15 cellular contexts compared by ENCODE assay signal in the genomic region with DNA sequence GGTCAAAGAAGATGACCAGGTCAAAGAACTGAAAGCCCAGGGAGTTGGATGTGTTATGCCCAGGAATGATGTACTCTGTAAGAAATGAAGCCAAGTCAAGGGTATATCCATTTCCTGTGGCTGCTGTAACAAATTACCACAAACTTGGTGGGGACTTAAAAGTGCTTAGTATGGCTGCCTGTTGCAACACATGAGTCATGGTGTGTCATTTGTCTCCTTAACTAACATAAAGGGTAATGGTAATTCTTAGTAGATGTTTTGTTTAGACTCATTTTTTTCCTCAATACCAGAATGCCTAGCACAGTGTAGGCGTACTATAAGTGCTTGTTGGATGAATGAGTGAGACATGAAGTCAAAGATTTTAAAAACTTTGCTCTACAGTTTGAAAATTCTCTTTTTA. TPM values are rescaled to one million over a fixed set of nuclear protein-coding genes. Genes with fewer than 3 reads are reported as not detected.
DNase-seq lines count a peak whose midpoint lies in the region; ATAC-seq, FAIRE-seq and TF ChIP-seq lines count a peak whose summit lies in the region.
"Had no signal": no experiment of that assay in that cellular context is flagged by ENCODE, and none has a peak within 500 bp of the region (broad histone marks: within the 10 kb centered on the region; RNA-seq: fewer than 3 reads in every experiment).

No MANE protein-coding gene starts in this region.

- H3K4me2 ChIP-seq in endothelial cell of umbilical vein (ENCODE audit: insufficient read depth, low read length) = peak overlapping the region; percentile 36

- intact Hi-C loops in endothelial cell of umbilical vein (cut with micrococcal nuclease) = loop anchor here (1.0 kb wide), 1 partner anchor 28 kb away; no protein-coding TSS in a partner anchor
- intact Hi-C loops in gastrocnemius medialis (cut with DNase I; ENCODE audit: low total_unique reads) = no loop called here

- in situ Hi-C loops in gastrocnemius medialis (cut with MboI; ENCODE audit: low sequenced_read_pairs in 4 of 4) = no loop called here

- H3K27me3 Mint-ChIP-seq in activated T-cell treated with anti-CD3 and anti-CD28 coated beads, Interleukin-2, amount 50 U/mL, for 72 hours (ENCODE audit: low read depth) = peaks cover 61% of the 10 kb centered on the region
- peaks cover 52% of the 10 kb centered on the region for H3K27me3 Mint-ChIP-seq in activated T-cell treated with anti-CD3 and anti-CD28 coated beads, Interleukin-2, amount 50 U/mL, for 24 hours

- peaks cover 0 to 2% of the 10 kb centered on the region in 2 donors for H3K36me3 Mint-ChIP-seq in activated T-cell treated with anti-CD3 and anti-CD28 coated beads, Interleukin-2, amount 50 U/mL, for 72 hours (ENCODE audit: insufficient read depth in 2 of 2)
- no peaks in the 10 kb centered on the region for H3K36me3 Mint-ChIP-seq in activated T-cell treated with anti-CD3 and anti-CD28 coated beads, Interleukin-2, amount 50 U/mL, for 24 hours (ENCODE audit: low read depth)

- peak; percentile 92 to 95 for ATAC-seq in activated T-cell treated with anti-CD3 and anti-CD28 coated beads, Interleukin-2, amount 50 U/mL, for 72 hours (replicated peaks in 1 of 2)
- ATAC-seq in stimulated activated naive CD8-positive, alpha-beta T cell treated with anti-CD3 and anti-CD28 coated beads, Interleukin-15, Interleukin-2, amounts not matched to agents 100 U/mL and 50 U/mL, for 24 hours = peak; percentile 68
- ATAC-seq in HG02870 (IDR thresholded peaks at IDR 0.05; ENCODE audit: unreplicated experiment) (no peak), gastrocnemius medialis (no peak)
- ATAC-seq: HepG2, left cardiac atrium had no signal

- BruUV-seq in endothelial cell of umbilical vein (replicated peaks; lab: Mats Ljungman, UMichigan) = no TSS peak

- CTCF ChIA-PET in endothelial cell of umbilical vein (lab: Charles Lee) = no interaction called here

- no peaks in the 10 kb centered on the region for H4K20me1 ChIP-seq in endothelial cell of umbilical vein (replicated peaks; ENCODE audit: control insufficient read depth, extremely low read depth, insufficient read depth, low read length)

- H3K36me3 ChIP-seq in endothelial cell of umbilical vein (ENCODE audit: control insufficient read depth in 2 of 2, extremely low read depth in 1 of 2, insufficient read depth in 2 of 2, low read length in 2 of 2) (no peaks in the 10 kb centered on the region), gastrocnemius medialis (no peaks in the 10 kb centered on the region)

- TF ChIP-seq CTCF in endothelial cell of umbilical vein (IDR thresholded peaks at IDR 0.05; ENCODE audit: extremely low read depth in 1 of 2, insufficient read depth in 1 of 2, low read depth in 1 of 2, low read length in 2 of 2) = no peak
- no peak for TF ChIP-seq CTCF in gastrocnemius medialis (IDR thresholded peaks at IDR 0.05 in 4 of 5, conservative IDR thresholded peaks at IDR 0.05 in 1 of 5)

- H3K4me1 ChIP-seq in endothelial cell of umbilical vein (ENCODE audit: control insufficient read depth, extremely low read depth, insufficient read depth, low read length) (peaks cover 7% of the 10 kb centered on the region), gastrocnemius medialis (no peaks in the 10 kb centered on the region)

- POLR2A ChIA-PET in endothelial cell of umbilical vein (lab: Charles Lee) = no interaction called here

- DNase-seq in activated T-cell treated with anti-CD3 and anti-CD28 coated beads, Interleukin-2, amount 50 U/mL, for 72 hours = peak; percentile 3 to 6
- no peak for DNase-seq in activated T-cell treated with anti-CD3 and anti-CD28 coated beads, Interleukin-2, amount 50 U/mL, for 24 hours
- DNase-seq in NCI-H460 (ENCODE audit: extremely low read depth, low read depth) = peak; percentile 26
- peak; percentile 35 for DNase-seq in endothelial cell of umbilical vein (ENCODE audit: low read depth, low spot score)
- DNase-seq in stimulated activated naive CD8-positive, alpha-beta T cell treated with anti-CD3 and anti-CD28 coated beads, Interleukin-15, Interleukin-2, amounts not matched to agents 100 U/mL and 50 U/mL, for 24 hours = no peak
- no peak for DNase-seq in superior temporal gyrus (ENCODE audit: extremely low spot score)
- no peak for DNase-seq in gastrocnemius medialis
- DNase-seq: activated effector memory CD4-positive, alpha-beta T cell treated with anti-CD3 and anti-CD28 coated beads, Interleukin-2, amount 50 U/mL, for 16 hours; effector CD4-positive, alpha-beta T cell; left cardiac atrium; NCI-H748 treated with DMSO at 0.1 percent for 48 hours; posterior cingulate gyrus had no signal

- no peak overlapping the region for H2AFZ ChIP-seq in endothelial cell of umbilical vein (ENCODE audit: low read depth, low read length)

- no peak overlapping the region for H3K27ac Mint-ChIP-seq in activated T-cell treated with anti-CD3 and anti-CD28 coated beads, Interleukin-2, amount 50 U/mL, for 72 hours
- H3K27ac Mint-ChIP-seq in activated T-cell treated with anti-CD3 and anti-CD28 coated beads, Interleukin-2, amount 50 U/mL, for 24 hours = no peak overlapping the region

- H3K9me3 Mint-ChIP-seq in activated T-cell treated with anti-CD3 and anti-CD28 coated beads, Interleukin-2, amount 50 U/mL, for 72 hours = no peaks in the 10 kb centered on the region
- no peaks in the 10 kb centered on the region for H3K9me3 Mint-ChIP-seq in activated T-cell treated with anti-CD3 and anti-CD28 coated beads, Interleukin-2, amount 50 U/mL, for 24 hours

- H3K9ac ChIP-seq in endothelial cell of umbilical vein (replicated peaks; ENCODE audit: extremely low read depth, insufficient read depth, low read length) = no peak overlapping the region

- dilution Hi-C loops in endothelial cell of umbilical vein (cut with MboI; ENCODE audit: extremely low pct_ligation_motif_present, low sequenced_read_pairs) = no loop called here

- TF ChIP-seq POLR2A in endothelial cell of umbilical vein (IDR thresholded peaks at IDR 0.05; ENCODE audit: low read depth, low read length) (no peak), gastrocnemius medialis (IDR thresholded peaks at IDR 0.05) (no peak)

- H3K27me3 ChIP-seq in endothelial cell of umbilical vein (ENCODE audit: control insufficient read depth in 2 of 2, insufficient read depth in 2 of 2, low read length in 2 of 2) (no peaks in the 10 kb centered on the region), gastrocnemius medialis (no peaks in the 10 kb centered on the region)

- no peaks in the 10 kb centered on the region for H3K9me3 ChIP-seq in endothelial cell of umbilical vein (replicated peaks; ENCODE audit: control insufficient read depth, insufficient read depth, low read length)
- no peaks in the 10 kb centered on the region for H3K9me3 ChIP-seq in gastrocnemius medialis

- no peak overlapping the region for H3K4me3 ChIP-seq in endothelial cell of umbilical vein (replicated peaks in 1 of 3; ENCODE audit: insufficient read depth in 1 of 3, low read depth in 1 of 3, low read length in 3 of 3)
- H3K4me3 ChIP-seq in gastrocnemius medialis = no peak overlapping the region

- peak overlapping the region in 1 of 2 donors; percentile 25 for H3K4me3 Mint-ChIP-seq in activated T-cell treated with anti-CD3 and anti-CD28 coated beads, Interleukin-2, amount 50 U/mL, for 72 hours
- H3K4me3 Mint-ChIP-seq in activated T-cell treated with anti-CD3 and anti-CD28 coated beads, Interleukin-2, amount 50 U/mL, for 24 hours = no peak overlapping the region

- H3K4me1 Mint-ChIP-seq in activated T-cell treated with anti-CD3 and anti-CD28 coated beads, Interleukin-2, amount 50 U/mL, for 72 hours (ENCODE audit: low read depth) = peaks cover 5% of the 10 kb centered on the region
- peaks cover 2% of the 10 kb centered on the region for H3K4me1 Mint-ChIP-seq in activated T-cell treated with anti-CD3 and anti-CD28 coated beads, Interleukin-2, amount 50 U/mL, for 24 hours (ENCODE audit: low read depth)

- no peaks in the 10 kb centered on the region for H3K9me1 ChIP-seq in endothelial cell of umbilical vein (replicated peaks; ENCODE audit: control insufficient read depth, extremely low read depth, insufficient read depth, low read length)

- H3K79me2 ChIP-seq in endothelial cell of umbilical vein (ENCODE audit: control insufficient read depth, insufficient read depth, low read length) = no peaks in the 10 kb centered on the region

- no peak overlapping the region for H3K27ac ChIP-seq in endothelial cell of umbilical vein (ENCODE audit: insufficient read depth, low read depth, low read length)
- no peak overlapping the region for H3K27ac ChIP-seq in gastrocnemius medialis
- H3K27ac ChIP-seq: C4-2B had no signal

- peak; percentile 84 for FAIRE-seq in endothelial cell of umbilical vein (lab: Jason Lieb, UNC)
- FAIRE-seq: HepG2 had no signal

TF ChIP-seq in endothelial cell of umbilical vein, 7 proteins besides CTCF, POLR2A, EP300 and RAD21:
- TF ChIP-seq FOS (IDR thresholded peaks at IDR 0.05; ENCODE audit: borderline replicate concordance, insufficient read depth, low read length) (peak; percentile 83), JUN (IDR thresholded peaks at IDR 0.05; ENCODE audit: borderline replicate concordance, insufficient read depth, insufficient read length, low read depth) (peak; percentile 38), EZH2 (IDR thresholded peaks at IDR 0.05; ENCODE audit: borderline replicate concordance, low read depth, low read length, severe bottlenecking) (no peak)
TF ChIP-seq in endothelial cell of umbilical vein: peak in this region for 2.

RNA-seq across cellular contexts. Expression of a gene that starts 45.7 kb away (rescaled TPM):
- total RNA-seq in activated T-cell treated with anti-CD3 and anti-CD28 coated beads, Interleukin-2, amount 50 U/mL, for 72 hours = not detected
- total RNA-seq in NCI-H460 (2014; rRNA removed; shearing (Covaris generic)) = 0.05 and 0.17 TPM in 2 replicates
- not detected in 2 replicates for polyA plus RNA-seq in NCI-H460 (2014; cell fraction: nucleus; rRNA removed)
- total RNA-seq in endothelial cell of umbilical vein = not detected in 2 replicates
- 0.01 and 0.02 TPM in 2 replicates for polyA plus RNA-seq in endothelial cell of umbilical vein
- polyA plus RNA-seq in endothelial cell of umbilical vein (2011; cell fraction: cytosol; rRNA removed) = 0.03 TPM in 1 of 2 replicates, not detected in the other
- polyA plus RNA-seq in endothelial cell of umbilical vein (2011; cell fraction: nucleus; rRNA removed) = 0.03 and 0.05 TPM in 2 replicates
- polyA plus RNA-seq in endothelial cell of umbilical vein (2012) = not detected in 2 replicates
- not detected in 2 replicates for polyA minus RNA-seq in endothelial cell of umbilical vein
- polyA minus RNA-seq in endothelial cell of umbilical vein (2011; cell fraction: cytosol; rRNA and poly(A)+ RNA removed) = not detected
- not detected in 2 replicates for polyA minus RNA-seq in endothelial cell of umbilical vein (2011; cell fraction: nucleus; rRNA and poly(A)+ RNA removed)
- total RNA-seq in gastrocnemius medialis = not detected
- total RNA-seq: HepG2 had no signal
- polyA plus RNA-seq: HepG2 had no signal

Comparison
In these comparisons a context has a peak if more than half of its experiments do, and no peak if none do; other contexts are left out.
1. DNase-seq: peak in activated T-cell treated with anti-CD3 and anti-CD28 coated beads, Interleukin-2, amount 50 U/mL, for 72 hours (2 of 2), NCI-H460 (single experiment) and endothelial cell of umbilical vein (single experiment); none in activated T-cell treated with anti-CD3 and anti-CD28 coated beads, Interleukin-2, amount 50 U/mL, for 24 hours (single experiment), stimulated activated naive CD8-positive, alpha-beta T cell treated with anti-CD3 and anti-CD28 coated beads, Interleukin-15, Interleukin-2, amounts not matched to agents 100 U/mL and 50 U/mL, for 24 hours (single experiment), superior temporal gyrus (single experiment) and gastrocnemius medialis (0 of 2).
2. ATAC-seq: peak in activated T-cell treated with anti-CD3 and anti-CD28 coated beads, Interleukin-2, amount 50 U/mL, for 72 hours (2 of 2) and stimulated activated naive CD8-positive, alpha-beta T cell treated with anti-CD3 and anti-CD28 coated beads, Interleukin-15, Interleukin-2, amounts not matched to agents 100 U/mL and 50 U/mL, for 24 hours (single experiment); none in HG02870 (single experiment) and gastrocnemius medialis (0 of 2).